Comparison of ENCODE assay signal across 2 cellular contexts in the genomic region with DNA sequence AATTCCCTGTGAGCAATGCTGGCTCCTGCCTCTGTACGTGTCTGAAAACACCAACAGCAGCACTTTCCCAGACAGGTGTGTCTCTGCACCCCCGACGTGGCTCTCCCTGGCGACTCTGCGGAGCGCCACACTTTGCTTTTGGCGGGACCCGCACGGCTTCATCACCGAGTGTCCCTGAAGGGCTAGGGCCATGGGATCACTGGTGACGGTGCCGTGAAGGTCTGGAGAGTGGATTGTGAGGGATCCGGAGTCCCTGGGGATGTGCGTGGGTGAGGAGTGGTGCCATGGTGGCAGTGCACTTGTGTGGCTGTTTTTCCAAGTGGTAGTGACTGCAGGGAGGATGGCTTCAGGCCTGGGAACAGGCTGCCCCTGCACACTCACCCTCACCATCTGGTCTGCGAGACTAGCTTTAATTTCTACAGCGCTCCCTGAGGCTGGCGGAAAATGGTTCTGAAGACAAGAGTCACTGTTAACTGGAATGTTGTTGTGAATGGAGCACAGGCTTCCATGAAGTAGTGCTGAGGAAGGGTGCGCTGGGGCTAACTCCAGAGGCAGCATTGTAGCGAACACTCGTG.
TF ChIP-seq lines count a peak whose summit lies in the region.

No MANE protein-coding gene starts in this region.

TF ChIP-seq in H1, 55 proteins besides CTCF, POLR2A, EP300 and RAD21:
- TF ChIP-seq SIN3A (conservative IDR thresholded peaks at IDR 0.05 in 1 of 2, IDR thresholded peaks at IDR 0.05 in 1 of 2; ENCODE audit: low read depth in 1 of 2, low read length in 2 of 2) (no peak), SRF (IDR thresholded peaks at IDR 0.05; ENCODE audit: low read depth, low read length) (no peak), JUND (IDR thresholded peaks at IDR 0.05; ENCODE audit: low read length) (no peak), SIX5 (IDR thresholded peaks at IDR 0.05; ENCODE audit: low read depth, low read length) (no peak)
- TF ChIP-seq, protein P1, sequence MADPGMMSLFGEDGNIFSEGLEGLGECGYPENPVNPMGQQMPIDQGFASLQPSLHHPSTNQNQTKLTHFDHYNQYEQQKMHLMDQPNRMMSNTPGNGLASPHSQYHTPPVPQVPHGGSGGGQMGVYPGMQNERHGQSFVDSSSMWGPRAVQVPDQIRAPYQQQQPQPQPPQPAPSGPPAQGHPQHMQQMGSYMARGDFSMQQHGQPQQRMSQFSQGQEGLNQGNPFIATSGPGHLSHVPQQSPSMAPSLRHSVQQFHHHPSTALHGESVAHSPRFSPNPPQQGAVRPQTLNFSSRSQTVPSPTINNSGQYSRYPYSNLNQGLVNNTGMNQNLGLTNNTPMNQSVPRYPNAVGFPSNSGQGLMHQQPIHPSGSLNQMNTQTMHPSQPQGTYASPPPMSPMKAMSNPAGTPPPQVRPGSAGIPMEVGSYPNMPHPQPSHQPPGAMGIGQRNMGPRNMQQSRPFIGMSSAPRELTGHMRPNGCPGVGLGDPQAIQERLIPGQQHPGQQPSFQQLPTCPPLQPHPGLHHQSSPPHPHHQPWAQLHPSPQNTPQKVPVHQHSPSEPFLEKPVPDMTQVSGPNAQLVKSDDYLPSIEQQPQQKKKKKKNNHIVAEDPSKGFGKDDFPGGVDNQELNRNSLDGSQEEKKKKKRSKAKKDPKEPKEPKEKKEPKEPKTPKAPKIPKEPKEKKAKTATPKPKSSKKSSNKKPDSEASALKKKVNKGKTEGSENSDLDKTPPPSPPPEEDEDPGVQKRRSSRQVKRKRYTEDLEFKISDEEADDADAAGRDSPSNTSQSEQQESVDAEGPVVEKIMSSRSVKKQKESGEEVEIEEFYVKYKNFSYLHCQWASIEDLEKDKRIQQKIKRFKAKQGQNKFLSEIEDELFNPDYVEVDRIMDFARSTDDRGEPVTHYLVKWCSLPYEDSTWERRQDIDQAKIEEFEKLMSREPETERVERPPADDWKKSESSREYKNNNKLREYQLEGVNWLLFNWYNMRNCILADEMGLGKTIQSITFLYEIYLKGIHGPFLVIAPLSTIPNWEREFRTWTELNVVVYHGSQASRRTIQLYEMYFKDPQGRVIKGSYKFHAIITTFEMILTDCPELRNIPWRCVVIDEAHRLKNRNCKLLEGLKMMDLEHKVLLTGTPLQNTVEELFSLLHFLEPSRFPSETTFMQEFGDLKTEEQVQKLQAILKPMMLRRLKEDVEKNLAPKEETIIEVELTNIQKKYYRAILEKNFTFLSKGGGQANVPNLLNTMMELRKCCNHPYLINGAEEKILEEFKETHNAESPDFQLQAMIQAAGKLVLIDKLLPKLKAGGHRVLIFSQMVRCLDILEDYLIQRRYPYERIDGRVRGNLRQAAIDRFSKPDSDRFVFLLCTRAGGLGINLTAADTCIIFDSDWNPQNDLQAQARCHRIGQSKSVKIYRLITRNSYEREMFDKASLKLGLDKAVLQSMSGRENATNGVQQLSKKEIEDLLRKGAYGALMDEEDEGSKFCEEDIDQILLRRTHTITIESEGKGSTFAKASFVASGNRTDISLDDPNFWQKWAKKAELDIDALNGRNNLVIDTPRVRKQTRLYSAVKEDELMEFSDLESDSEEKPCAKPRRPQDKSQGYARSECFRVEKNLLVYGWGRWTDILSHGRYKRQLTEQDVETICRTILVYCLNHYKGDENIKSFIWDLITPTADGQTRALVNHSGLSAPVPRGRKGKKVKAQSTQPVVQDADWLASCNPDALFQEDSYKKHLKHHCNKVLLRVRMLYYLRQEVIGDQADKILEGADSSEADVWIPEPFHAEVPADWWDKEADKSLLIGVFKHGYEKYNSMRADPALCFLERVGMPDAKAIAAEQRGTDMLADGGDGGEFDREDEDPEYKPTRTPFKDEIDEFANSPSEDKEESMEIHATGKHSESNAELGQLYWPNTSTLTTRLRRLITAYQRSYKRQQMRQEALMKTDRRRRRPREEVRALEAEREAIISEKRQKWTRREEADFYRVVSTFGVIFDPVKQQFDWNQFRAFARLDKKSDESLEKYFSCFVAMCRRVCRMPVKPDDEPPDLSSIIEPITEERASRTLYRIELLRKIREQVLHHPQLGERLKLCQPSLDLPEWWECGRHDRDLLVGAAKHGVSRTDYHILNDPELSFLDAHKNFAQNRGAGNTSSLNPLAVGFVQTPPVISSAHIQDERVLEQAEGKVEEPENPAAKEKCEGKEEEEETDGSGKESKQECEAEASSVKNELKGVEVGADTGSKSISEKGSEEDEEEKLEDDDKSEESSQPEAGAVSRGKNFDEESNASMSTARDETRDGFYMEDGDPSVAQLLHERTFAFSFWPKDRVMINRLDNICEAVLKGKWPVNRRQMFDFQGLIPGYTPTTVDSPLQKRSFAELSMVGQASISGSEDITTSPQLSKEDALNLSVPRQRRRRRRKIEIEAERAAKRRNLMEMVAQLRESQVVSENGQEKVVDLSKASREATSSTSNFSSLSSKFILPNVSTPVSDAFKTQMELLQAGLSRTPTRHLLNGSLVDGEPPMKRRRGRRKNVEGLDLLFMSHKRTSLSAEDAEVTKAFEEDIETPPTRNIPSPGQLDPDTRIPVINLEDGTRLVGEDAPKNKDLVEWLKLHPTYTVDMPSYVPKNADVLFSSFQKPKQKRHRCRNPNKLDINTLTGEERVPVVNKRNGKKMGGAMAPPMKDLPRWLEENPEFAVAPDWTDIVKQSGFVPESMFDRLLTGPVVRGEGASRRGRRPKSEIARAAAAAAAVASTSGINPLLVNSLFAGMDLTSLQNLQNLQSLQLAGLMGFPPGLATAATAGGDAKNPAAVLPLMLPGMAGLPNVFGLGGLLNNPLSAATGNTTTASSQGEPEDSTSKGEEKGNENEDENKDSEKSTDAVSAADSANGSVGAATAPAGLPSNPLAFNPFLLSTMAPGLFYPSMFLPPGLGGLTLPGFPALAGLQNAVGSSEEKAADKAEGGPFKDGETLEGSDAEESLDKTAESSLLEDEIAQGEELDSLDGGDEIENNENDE (IDR thresholded peaks at IDR 0.05; ENCODE audit: insufficient replicate concordance, low read length) = no peak
TF ChIP-seq in H1: peak in this region for 0.

TF ChIP-seq in SK-N-SH, 30 proteins besides CTCF, POLR2A, EP300 and RAD21:
- no peak for TF ChIP-seq TCF12 (IDR thresholded peaks at IDR 0.05)
- no peak for TF ChIP-seq ELF1 (IDR thresholded peaks at IDR 0.05)
TF ChIP-seq in SK-N-SH: peak in this region for 0.
